8 cellular contexts compared by ENCODE assay signal in the genomic region with DNA sequence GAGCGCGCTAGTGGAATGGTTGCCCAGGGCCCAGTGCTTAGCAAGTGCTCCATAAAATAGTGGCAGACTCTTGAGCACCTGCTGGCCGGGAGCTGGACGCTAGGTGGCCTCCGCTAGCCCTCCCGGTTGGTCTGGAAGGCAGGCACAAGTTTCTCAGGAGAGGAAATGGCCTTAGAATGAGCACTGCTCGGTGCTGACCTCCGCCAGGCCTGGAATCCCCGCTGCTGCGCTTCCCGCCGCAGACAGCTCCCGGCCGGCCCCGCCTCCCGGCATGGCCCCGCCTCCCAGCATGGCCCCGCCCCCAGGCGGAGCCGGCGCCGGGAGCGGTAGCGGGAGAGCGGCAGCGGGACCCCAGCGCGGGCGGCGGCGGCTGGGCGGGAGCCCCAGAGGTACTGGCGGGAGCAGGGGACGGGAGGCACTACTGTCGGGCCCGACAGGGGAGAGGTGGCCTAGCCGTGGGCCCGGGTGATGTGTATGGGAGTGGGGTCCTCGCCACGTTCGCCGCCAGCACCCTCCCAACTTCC. TPM values are rescaled to one million over a fixed set of nuclear protein-coding genes. Genes with fewer than 3 reads are reported as not detected.
DNase-seq lines count a peak whose midpoint lies in the region; ATAC-seq, FAIRE-seq and TF ChIP-seq lines count a peak whose summit lies in the region.

A gene with protein sequence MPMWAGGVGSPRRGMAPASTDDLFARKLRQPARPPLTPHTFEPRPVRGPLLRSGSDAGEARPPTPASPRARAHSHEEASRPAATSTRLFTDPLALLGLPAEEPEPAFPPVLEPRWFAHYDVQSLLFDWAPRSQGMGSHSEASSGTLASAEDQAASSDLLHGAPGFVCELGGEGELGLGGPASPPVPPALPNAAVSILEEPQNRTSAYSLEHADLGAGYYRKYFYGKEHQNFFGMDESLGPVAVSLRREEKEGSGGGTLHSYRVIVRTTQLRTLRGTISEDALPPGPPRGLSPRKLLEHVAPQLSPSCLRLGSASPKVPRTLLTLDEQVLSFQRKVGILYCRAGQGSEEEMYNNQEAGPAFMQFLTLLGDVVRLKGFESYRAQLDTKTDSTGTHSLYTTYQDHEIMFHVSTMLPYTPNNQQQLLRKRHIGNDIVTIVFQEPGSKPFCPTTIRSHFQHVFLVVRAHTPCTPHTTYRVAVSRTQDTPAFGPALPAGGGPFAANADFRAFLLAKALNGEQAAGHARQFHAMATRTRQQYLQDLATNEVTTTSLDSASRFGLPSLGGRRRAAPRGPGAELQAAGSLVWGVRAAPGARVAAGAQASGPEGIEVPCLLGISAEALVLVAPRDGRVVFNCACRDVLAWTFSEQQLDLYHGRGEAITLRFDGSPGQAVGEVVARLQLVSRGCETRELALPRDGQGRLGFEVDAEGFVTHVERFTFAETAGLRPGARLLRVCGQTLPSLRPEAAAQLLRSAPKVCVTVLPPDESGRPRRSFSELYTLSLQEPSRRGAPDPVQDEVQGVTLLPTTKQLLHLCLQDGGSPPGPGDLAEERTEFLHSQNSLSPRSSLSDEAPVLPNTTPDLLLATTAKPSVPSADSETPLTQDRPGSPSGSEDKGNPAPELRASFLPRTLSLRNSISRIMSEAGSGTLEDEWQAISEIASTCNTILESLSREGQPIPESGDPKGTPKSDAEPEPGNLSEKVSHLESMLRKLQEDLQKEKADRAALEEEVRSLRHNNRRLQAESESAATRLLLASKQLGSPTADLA (plus strand): TSS at position 308 of the 524 bp plus-strand sequence. CDS start 2,821 bp downstream, outside the sequence.

- H2BK12ac ChIP-seq in neuronal stem cell (ENCODE audit: low read length): peak within 1 kb of the TSS; percentile 90

- intact Hi-C loops in testis (cut with DNase I; ENCODE audit: low total_unique reads): no loop called here

- H3K9ac ChIP-seq in SK-N-MC (ENCODE audit: insufficient read length) (peak within 1 kb of the TSS; percentile 75), neuronal stem cell (ENCODE audit: low read depth, low read length, poor library complexity) (peak within 1 kb of the TSS; percentile 92)

- peaks cover 44% of the 10 kb centered on the region for H3K36me3 Mint-ChIP-seq in activated naive CD4-positive, alpha-beta T cell treated with anti-CD3 and anti-CD28 coated beads, Interleukin-2, amount 10 ng/mL, durations not matched to agents 7 days and 5 days

- H4K8ac ChIP-seq in neuronal stem cell (ENCODE audit: low read depth, low read length): no peak within 1 kb of the TSS

- peak within 1 kb of the TSS; percentile 90 for H2AFZ ChIP-seq in neuronal stem cell (ENCODE audit: low read length)

- peak within 1 kb of the TSS; percentile 94 for H3K27ac Mint-ChIP-seq in activated naive CD4-positive, alpha-beta T cell treated with anti-CD3 and anti-CD28 coated beads, Interleukin-2, amount 10 ng/mL, durations not matched to agents 7 days and 5 days

- TF ChIP-seq POLR2A in GM19193 (IDR thresholded peaks at IDR 0.05; ENCODE audit: extremely low read depth, insufficient read depth, insufficient read length) (peak; percentile 70), gastroesophageal sphincter (IDR thresholded peaks at IDR 0.05) (peak; percentile 52 to 64), testis (IDR thresholded peaks at IDR 0.05) (no peak)

- H2BK5ac ChIP-seq in neuronal stem cell (ENCODE audit: low read length): peak within 1 kb of the TSS; percentile 93

- H3K9me3 ChIP-seq in SK-N-MC (ENCODE audit: low read depth, low read length) (no peaks in the 10 kb centered on the region), gastroesophageal sphincter (no peaks in the 10 kb centered on the region), neuronal stem cell (replicated peaks in 1 of 2; ENCODE audit: control insufficient read depth in 2 of 2, insufficient read depth in 1 of 2, low read depth in 1 of 2, low read length in 2 of 2) (peaks cover 0 to 2% of the 10 kb centered on the region in 2 donors), testis (no peaks in the 10 kb centered on the region)

- peak within 1 kb of the TSS; percentile 94 for H3K18ac ChIP-seq in neuronal stem cell (ENCODE audit: low read length)

- peak within 1 kb of the TSS; percentile 72 for H2BK120ac ChIP-seq in neuronal stem cell (ENCODE audit: low read depth, low read length)

- TF ChIP-seq CTCF in gastroesophageal sphincter (IDR thresholded peaks at IDR 0.05): peak in 3 of 4 experiments; percentile 41 to 49 (median 45)
- TF ChIP-seq CTCF in testis (IDR thresholded peaks at IDR 0.05): peak in 1 of 3 experiments; percentile 28

- H3K27me3 Mint-ChIP-seq in activated naive CD4-positive, alpha-beta T cell treated with anti-CD3 and anti-CD28 coated beads, Interleukin-2, amount 10 ng/mL, durations not matched to agents 7 days and 5 days: no peaks in the 10 kb centered on the region

- H2AK5ac ChIP-seq in neuronal stem cell (ENCODE audit: low read depth, low read length): peak within 1 kb of the TSS; percentile 88

- no peak within 1 kb of the TSS for H4K91ac ChIP-seq in neuronal stem cell (ENCODE audit: low read depth, low read length, poor library complexity)

- CTCF ChIA-PET in activated naive CD4-positive, alpha-beta T cell treated with anti-CD3 and anti-CD28 coated beads, Interleukin-2, amount 10 ng/mL, durations not matched to agents 7 days and 5 days (lab: Charles Lee): interaction anchor here (1.1 to 4.2 kb wide), 6 partner anchors 12 to 83 kb away, joined by 3 to 21 read pairs (median 5); a partner anchor contains a TSS

- peaks cover 8% of the 10 kb centered on the region; the same call in 1 of the 2 replicates for H3K36me3 ChIP-seq in SK-N-MC (ENCODE audit: insufficient read depth, low read length)
- H3K36me3 ChIP-seq in gastroesophageal sphincter: peaks cover 0 to 65% of the 10 kb centered on the region in 2 donors
- H3K36me3 ChIP-seq in neuronal stem cell (replicated peaks in 1 of 2; ENCODE audit: control insufficient read depth in 2 of 2, insufficient read depth in 2 of 2, low read length in 2 of 2): peaks cover 29 to 55% of the 10 kb centered on the region in 2 donors
- H3K36me3 ChIP-seq in testis (ENCODE audit: low read depth, missing control alignments): no peaks in the 10 kb centered on the region

- ATAC-seq in gastroesophageal sphincter: peak; percentile 90

- no peak for TF ChIP-seq EP300 in gastroesophageal sphincter (IDR thresholded peaks at IDR 0.05)

- peak within 1 kb of the TSS; percentile 95 for H3K23ac ChIP-seq in neuronal stem cell (ENCODE audit: low read depth, low read length, poor library complexity)

- H3K9me3 Mint-ChIP-seq in activated naive CD4-positive, alpha-beta T cell treated with anti-CD3 and anti-CD28 coated beads, Interleukin-2, amount 10 ng/mL, durations not matched to agents 7 days and 5 days: no peaks in the 10 kb centered on the region

- peak within 1 kb of the TSS; percentile 91 for H3K4me2 ChIP-seq in neuronal stem cell (ENCODE audit: insufficient read depth, low read length, poor library complexity, severe bottlenecking)

- H3K27ac ChIP-seq in SK-N-MC (peak within 1 kb of the TSS; percentile 64; the same call in 1 of the 2 replicates), gastroesophageal sphincter (peak within 1 kb of the TSS; percentile 15 to 93 (median 90)), neuronal stem cell (replicated peaks; ENCODE audit: low read length) (peak within 1 kb of the TSS; percentile 75), testis (peak within 1 kb of the TSS; percentile 72 to 86)

- FAIRE-seq in HTR-8/SVneo (lab: Jason Lieb, UNC): peak; percentile 95

- peaks cover 11% of the 10 kb centered on the region for H3K79me1 ChIP-seq in neuronal stem cell (ENCODE audit: low read depth, low read length)

- H3K4me3 ChIP-seq in SK-N-MC (peak within 1 kb of the TSS; percentile 95), gastroesophageal sphincter (peak within 1 kb of the TSS; percentile 37 to 86), neuronal stem cell (ENCODE audit: low read length in 2 of 2) (peak within 1 kb of the TSS; percentile 76 to 80), testis (peak within 1 kb of the TSS; percentile 62 to 68)

- peaks cover 63% of the 10 kb centered on the region for H3K4me1 Mint-ChIP-seq in activated naive CD4-positive, alpha-beta T cell treated with anti-CD3 and anti-CD28 coated beads, Interleukin-2, amount 10 ng/mL, durations not matched to agents 7 days and 5 days

- H2BK15ac ChIP-seq in neuronal stem cell (ENCODE audit: low read length): peak within 1 kb of the TSS; percentile 14

- 34% methylated on average over 5 of the region's 42 CpGs; no CpG with 5 or more reads in 1 of the 2 donors for WGBS in gastroesophageal sphincter (ENCODE audit: low coverage in 1 of 2), 2 donors
- WGBS in neuronal stem cell (ENCODE audit: extremely low coverage in 2 of 2, insufficient read length in 2 of 2, insufficient replicate concordance in 1 of 2), 2 donors: no CpG with 5 or more reads among the region's 42 CpGs
- 5 to 27% methylated on average over 6 to 40 of the region's 42 CpGs for WGBS in testis, 2 donors

- H3K4ac ChIP-seq in neuronal stem cell (ENCODE audit: low read length): peak within 1 kb of the TSS; percentile 6

- peak within 1 kb of the TSS; percentile 56 for H3K14ac ChIP-seq in neuronal stem cell (ENCODE audit: low read length)

- DNase-seq in C1 segment of cervical spinal cord (lab: John Stamatoyannopoulos, UW) (peak in 12 of 14 donors; percentile 6 to 67 (median 31)), HTR-8/SVneo (ENCODE audit: insufficient read length, low spot score) (peak; percentile 95), SK-N-MC (ENCODE audit: low read depth, low spot score) (no peak), neuronal stem cell (ENCODE audit: low spot score) (peak; percentile 90), testis (peak; percentile 70)
- DNase-seq in activated naive CD4-positive, alpha-beta T cell treated with anti-CD3 and anti-CD28 coated beads, Interleukin-2, amount 10 ng/mL, durations not matched to agents 7 days and 5 days: peak; percentile 73

- peak within 1 kb of the TSS; percentile 88 for H3K4me3 Mint-ChIP-seq in activated naive CD4-positive, alpha-beta T cell treated with anti-CD3 and anti-CD28 coated beads, Interleukin-2, amount 10 ng/mL, durations not matched to agents 7 days and 5 days

- H3K27me3 ChIP-seq in gastroesophageal sphincter (no peaks in the 10 kb centered on the region), neuronal stem cell (ENCODE audit: control insufficient read depth in 3 of 3, insufficient read depth in 3 of 3, low read depth in 1 of 3, low read length in 3 of 3) (peaks cover 0 to 3% (median 0%) of the 10 kb centered on the region in 3 experiments), testis (no peaks in the 10 kb centered on the region)

- H3K4me1 ChIP-seq in gastroesophageal sphincter (peaks cover 0 to 58% (median 28%) of the 10 kb centered on the region in 3 donors), neuronal stem cell (ENCODE audit: control insufficient read depth in 2 of 2, insufficient read depth in 1 of 2, low read depth in 1 of 2, low read length in 2 of 2) (peaks cover 16 to 22% of the 10 kb centered on the region in 2 donors), testis (peaks cover 14% of the 10 kb centered on the region)

RNA-seq across cellular contexts. Expression of the gene that starts here (rescaled TPM):
- total RNA-seq in gastroesophageal sphincter (10 to 100 TPM; 32.9 to 45.0 (median 38.3) TPM), testis (10 to 100 TPM; 15.2 to 23.5 TPM)
- 13.1 TPM for polyA plus RNA-seq in neuronal stem cell (2013, experiment 1 of 2)
- polyA plus RNA-seq in neuronal stem cell (2013, experiment 2 of 2): 15.5 TPM
- polyA plus RNA-seq in testis (ENCODE audit: insufficient read depth, low read depth, low replicate concordance): 29.0 TPM
